ENCODE assay signal across 8 cellular contexts in genomic region chr12:21527451-21528180, GRCh38. TPM values are rescaled to one million over a fixed set of nuclear protein-coding genes. Genes with fewer than 3 reads are reported as not detected.
DNase-seq lines count a peak whose midpoint lies in the region; ATAC-seq and TF ChIP-seq lines count a peak whose summit lies in the region.

No MANE protein-coding gene starts in this region.

- peak; percentile 97 for ATAC-seq in GM19025 (IDR thresholded peaks at IDR 0.05; ENCODE audit: low read depth, unreplicated experiment)
- ATAC-seq in HG03159 (IDR thresholded peaks at IDR 0.05; ENCODE audit: unreplicated experiment), result peak; percentile 89

- H3K27me3 ChIP-seq in mononuclear cell (ENCODE audit: insufficient read depth, low read length), result peaks cover 67% of the 10 kb centered on the region

- peaks cover 11% of the 10 kb centered on the region for H3K4me1 ChIP-seq in mononuclear cell (ENCODE audit: insufficient read depth, low read length)

- H3K4me3 ChIP-seq in epithelial cell of proximal tubule (ENCODE audit: low read depth, low read length) (peak overlapping the region; percentile 81), mononuclear cell (ENCODE audit: low read length) (peak overlapping the region; percentile 33)

- DNase-seq in AG08395 (ENCODE audit: low spot score) (peak; percentile 47), NCI-H524 (lab: John Stamatoyannopoulos, UW) (peak; percentile 29 to 79), epithelial cell of proximal tubule (ENCODE audit: low read depth) (no peak)
- peak; percentile 83 for DNase-seq in activated CD8-positive, alpha-beta memory T cell treated with anti-CD3 and anti-CD28 coated beads, Interleukin-2, amount 50 U/mL, for 48 hours
- DNase-seq in stimulated activated CD8-positive, alpha-beta memory T cell treated with anti-CD3 and anti-CD28 coated beads, Interleukin-4, amount 100 ng/mL, for 48 hours, result peak; percentile 73

- no peaks in the 10 kb centered on the region for H3K9me3 ChIP-seq in mononuclear cell (ENCODE audit: low read depth, low read length)

- peak; percentile 4 for TF ChIP-seq CTCF in epithelial cell of proximal tubule (conservative IDR thresholded peaks at IDR 0.05; ENCODE audit: low read depth, low read length)

RNA-seq across cellular contexts. Expression of gene SPX, which starts 1.5 kb away (rescaled TPM):
- total RNA-seq in epithelial cell of proximal tubule (2.1 and 3.1 TPM in 2 replicates), mononuclear cell (11.2 TPM)

RNA-seq across cellular contexts. Expression of gene GOLT1B, which starts 26.0 kb away (rescaled TPM):
- total RNA-seq in epithelial cell of proximal tubule (31.1 and 40.0 TPM in 2 replicates), mononuclear cell (116 TPM)

RNA-seq across cellular contexts. Expression of gene RECQL, which starts 26.2 kb away (rescaled TPM):
- total RNA-seq in epithelial cell of proximal tubule (32.5 and 40.4 TPM in 2 replicates), mononuclear cell (24.3 TPM)
